ENCODE assay signal across 1 cellular context in genomic region chr16:23640959-23641765, GRCh38.
A peak's percentile ranks its signal among the peaks of the same experiment; 100 is the strongest.
TF ChIP-seq lines count a peak whose summit lies in the region.

DCTN5 (plus strand) TSS chr16:23641466; CDS start chr16:23641543, 77 bp downstream.
PALB2 (minus strand) TSS chr16:23641310; CDS start chr16:23641157, 153 bp downstream.

TF ChIP-seq in K562, 482 proteins besides CTCF, POLR2A, EP300 and RAD21 (continued from another document):
- TF ChIP-seq CBX2 (IDR thresholded peaks at IDR 0.05; ENCODE audit: insufficient read depth, low read length, poor library complexity, severe bottlenecking) (no peak), ESRRB (CRISPR knock-in tag; IDR thresholded peaks at IDR 0.05; ENCODE audit: borderline replicate concordance) (no peak), MLLT1 (IDR thresholded peaks at IDR 0.05) (peak in 1 of 2 experiments; percentile 100; a peak in 2 of 4 replicates), ZNF561 (CRISPR knock-in tag; conservative IDR thresholded peaks at IDR 0.05) (no peak), RREB1 (CRISPR knock-in tag; IDR thresholded peaks at IDR 0.05) (peak; percentile 59; the same call in 1 of the 2 replicates), ZNF347 (CRISPR knock-in tag; IDR thresholded peaks at IDR 0.05; ENCODE audit: low read depth) (no peak), ZNF436 (CRISPR knock-in tag; IDR thresholded peaks at IDR 0.05) (no peak), NFXL1 (CRISPR knock-in tag; IDR thresholded peaks at IDR 0.05) (no peak), ZNF24 (IDR thresholded peaks at IDR 0.05) (no peak), NELFE (IDR thresholded peaks at IDR 0.05; ENCODE audit: insufficient read depth, insufficient read length) (no peak), SOX6 (IDR thresholded peaks at IDR 0.05) (0 out of 2 replicates have a peak, but pooled peaks have one; percentile 23)
